In the genomic region with DNA sequence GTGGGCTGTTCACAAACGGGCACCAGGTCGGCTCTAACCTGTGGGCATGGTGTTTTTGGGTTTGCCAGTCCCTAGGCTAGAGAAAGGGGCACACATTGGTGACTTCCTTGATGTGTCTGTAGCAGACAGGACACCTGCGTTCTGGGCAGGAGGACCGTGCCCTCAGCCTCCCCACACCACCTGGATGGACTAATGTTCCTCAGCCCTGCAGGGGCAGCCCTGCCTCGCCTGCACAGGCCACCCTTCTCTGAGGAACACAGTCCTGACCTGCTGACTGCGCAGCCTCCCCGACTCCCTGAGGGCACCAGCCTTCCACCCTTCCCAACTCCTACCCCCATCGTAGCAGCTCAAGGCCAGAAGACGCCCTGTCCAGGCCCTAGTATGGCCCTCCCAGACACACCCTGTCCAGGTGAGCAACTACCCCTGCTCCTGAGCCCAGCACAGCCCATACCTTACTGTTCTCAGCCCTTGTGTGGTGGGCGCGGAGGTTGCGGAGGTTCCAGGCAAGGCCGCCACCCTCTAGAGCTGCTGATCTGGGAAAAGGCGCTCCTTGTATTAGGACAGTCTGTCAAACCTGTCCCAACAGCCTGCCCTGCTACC, we compare ENCODE assay signal across 1 cellular context.
TF ChIP-seq lines count a peak whose summit lies in the region.

No MANE protein-coding gene starts in this region.

TF ChIP-seq in H1, 55 proteins besides CTCF, POLR2A, EP300 and RAD21:
- TF ChIP-seq CEBPB (IDR thresholded peaks at IDR 0.05; ENCODE audit: low read depth, low read length) (no peak), SAP30 (IDR thresholded peaks at IDR 0.05; ENCODE audit: insufficient read depth, insufficient replicate concordance, low read length) (no peak), NRF1 (IDR thresholded peaks at IDR 0.05; ENCODE audit: low read depth, low read length) (no peak), JUND (IDR thresholded peaks at IDR 0.05; ENCODE audit: low read length) (no peak), GTF2F1 (IDR thresholded peaks at IDR 0.05; ENCODE audit: borderline replicate concordance, low read depth, low read length) (no peak), ZNF274 (IDR thresholded peaks at IDR 0.05; ENCODE audit: borderline replicate concordance, extremely low read depth, low read length) (no peak), RFX5 (IDR thresholded peaks at IDR 0.05; ENCODE audit: borderline replicate concordance, low read depth, low read length) (no peak), TAF7 (optimal IDR thresholded peaks at IDR 0.05; ENCODE audit: borderline replicate concordance, low read depth, low read length) (no peak), KDM5A (IDR thresholded peaks at IDR 0.05; ENCODE audit: low read length) (no peak), TEAD4 (IDR thresholded peaks at IDR 0.05; ENCODE audit: low read depth, low read length) (no peak), KDM1A (IDR thresholded peaks at IDR 0.05; ENCODE audit: borderline replicate concordance, low read length) (no peak), ASH2L (IDR thresholded peaks at IDR 0.05; ENCODE audit: low read length) (no peak), PHF8 (conservative IDR thresholded peaks at IDR 0.05; ENCODE audit: low read depth, low read length) (no peak), CHD1 (IDR thresholded peaks at IDR 0.05; ENCODE audit: low read depth, low read length) (no peak), BRCA1 (IDR thresholded peaks at IDR 0.05; ENCODE audit: low read depth, low read length) (no peak), POLR2AphosphoS5 (IDR thresholded peaks at IDR 0.05; ENCODE audit: low read depth, low read length) (no peak), YY1 (IDR thresholded peaks at IDR 0.05; ENCODE audit: low read depth, low read length) (no peak)
- TF ChIP-seq, protein P1, sequence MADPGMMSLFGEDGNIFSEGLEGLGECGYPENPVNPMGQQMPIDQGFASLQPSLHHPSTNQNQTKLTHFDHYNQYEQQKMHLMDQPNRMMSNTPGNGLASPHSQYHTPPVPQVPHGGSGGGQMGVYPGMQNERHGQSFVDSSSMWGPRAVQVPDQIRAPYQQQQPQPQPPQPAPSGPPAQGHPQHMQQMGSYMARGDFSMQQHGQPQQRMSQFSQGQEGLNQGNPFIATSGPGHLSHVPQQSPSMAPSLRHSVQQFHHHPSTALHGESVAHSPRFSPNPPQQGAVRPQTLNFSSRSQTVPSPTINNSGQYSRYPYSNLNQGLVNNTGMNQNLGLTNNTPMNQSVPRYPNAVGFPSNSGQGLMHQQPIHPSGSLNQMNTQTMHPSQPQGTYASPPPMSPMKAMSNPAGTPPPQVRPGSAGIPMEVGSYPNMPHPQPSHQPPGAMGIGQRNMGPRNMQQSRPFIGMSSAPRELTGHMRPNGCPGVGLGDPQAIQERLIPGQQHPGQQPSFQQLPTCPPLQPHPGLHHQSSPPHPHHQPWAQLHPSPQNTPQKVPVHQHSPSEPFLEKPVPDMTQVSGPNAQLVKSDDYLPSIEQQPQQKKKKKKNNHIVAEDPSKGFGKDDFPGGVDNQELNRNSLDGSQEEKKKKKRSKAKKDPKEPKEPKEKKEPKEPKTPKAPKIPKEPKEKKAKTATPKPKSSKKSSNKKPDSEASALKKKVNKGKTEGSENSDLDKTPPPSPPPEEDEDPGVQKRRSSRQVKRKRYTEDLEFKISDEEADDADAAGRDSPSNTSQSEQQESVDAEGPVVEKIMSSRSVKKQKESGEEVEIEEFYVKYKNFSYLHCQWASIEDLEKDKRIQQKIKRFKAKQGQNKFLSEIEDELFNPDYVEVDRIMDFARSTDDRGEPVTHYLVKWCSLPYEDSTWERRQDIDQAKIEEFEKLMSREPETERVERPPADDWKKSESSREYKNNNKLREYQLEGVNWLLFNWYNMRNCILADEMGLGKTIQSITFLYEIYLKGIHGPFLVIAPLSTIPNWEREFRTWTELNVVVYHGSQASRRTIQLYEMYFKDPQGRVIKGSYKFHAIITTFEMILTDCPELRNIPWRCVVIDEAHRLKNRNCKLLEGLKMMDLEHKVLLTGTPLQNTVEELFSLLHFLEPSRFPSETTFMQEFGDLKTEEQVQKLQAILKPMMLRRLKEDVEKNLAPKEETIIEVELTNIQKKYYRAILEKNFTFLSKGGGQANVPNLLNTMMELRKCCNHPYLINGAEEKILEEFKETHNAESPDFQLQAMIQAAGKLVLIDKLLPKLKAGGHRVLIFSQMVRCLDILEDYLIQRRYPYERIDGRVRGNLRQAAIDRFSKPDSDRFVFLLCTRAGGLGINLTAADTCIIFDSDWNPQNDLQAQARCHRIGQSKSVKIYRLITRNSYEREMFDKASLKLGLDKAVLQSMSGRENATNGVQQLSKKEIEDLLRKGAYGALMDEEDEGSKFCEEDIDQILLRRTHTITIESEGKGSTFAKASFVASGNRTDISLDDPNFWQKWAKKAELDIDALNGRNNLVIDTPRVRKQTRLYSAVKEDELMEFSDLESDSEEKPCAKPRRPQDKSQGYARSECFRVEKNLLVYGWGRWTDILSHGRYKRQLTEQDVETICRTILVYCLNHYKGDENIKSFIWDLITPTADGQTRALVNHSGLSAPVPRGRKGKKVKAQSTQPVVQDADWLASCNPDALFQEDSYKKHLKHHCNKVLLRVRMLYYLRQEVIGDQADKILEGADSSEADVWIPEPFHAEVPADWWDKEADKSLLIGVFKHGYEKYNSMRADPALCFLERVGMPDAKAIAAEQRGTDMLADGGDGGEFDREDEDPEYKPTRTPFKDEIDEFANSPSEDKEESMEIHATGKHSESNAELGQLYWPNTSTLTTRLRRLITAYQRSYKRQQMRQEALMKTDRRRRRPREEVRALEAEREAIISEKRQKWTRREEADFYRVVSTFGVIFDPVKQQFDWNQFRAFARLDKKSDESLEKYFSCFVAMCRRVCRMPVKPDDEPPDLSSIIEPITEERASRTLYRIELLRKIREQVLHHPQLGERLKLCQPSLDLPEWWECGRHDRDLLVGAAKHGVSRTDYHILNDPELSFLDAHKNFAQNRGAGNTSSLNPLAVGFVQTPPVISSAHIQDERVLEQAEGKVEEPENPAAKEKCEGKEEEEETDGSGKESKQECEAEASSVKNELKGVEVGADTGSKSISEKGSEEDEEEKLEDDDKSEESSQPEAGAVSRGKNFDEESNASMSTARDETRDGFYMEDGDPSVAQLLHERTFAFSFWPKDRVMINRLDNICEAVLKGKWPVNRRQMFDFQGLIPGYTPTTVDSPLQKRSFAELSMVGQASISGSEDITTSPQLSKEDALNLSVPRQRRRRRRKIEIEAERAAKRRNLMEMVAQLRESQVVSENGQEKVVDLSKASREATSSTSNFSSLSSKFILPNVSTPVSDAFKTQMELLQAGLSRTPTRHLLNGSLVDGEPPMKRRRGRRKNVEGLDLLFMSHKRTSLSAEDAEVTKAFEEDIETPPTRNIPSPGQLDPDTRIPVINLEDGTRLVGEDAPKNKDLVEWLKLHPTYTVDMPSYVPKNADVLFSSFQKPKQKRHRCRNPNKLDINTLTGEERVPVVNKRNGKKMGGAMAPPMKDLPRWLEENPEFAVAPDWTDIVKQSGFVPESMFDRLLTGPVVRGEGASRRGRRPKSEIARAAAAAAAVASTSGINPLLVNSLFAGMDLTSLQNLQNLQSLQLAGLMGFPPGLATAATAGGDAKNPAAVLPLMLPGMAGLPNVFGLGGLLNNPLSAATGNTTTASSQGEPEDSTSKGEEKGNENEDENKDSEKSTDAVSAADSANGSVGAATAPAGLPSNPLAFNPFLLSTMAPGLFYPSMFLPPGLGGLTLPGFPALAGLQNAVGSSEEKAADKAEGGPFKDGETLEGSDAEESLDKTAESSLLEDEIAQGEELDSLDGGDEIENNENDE (IDR thresholded peaks at IDR 0.05; ENCODE audit: insufficient replicate concordance, low read length): no peak
